32 cellular contexts compared by ENCODE assay signal in genomic region chr2:141590620-141591019, GRCh38.
"Had no signal": no experiment of that assay in that cellular context is flagged by ENCODE, and none has a peak within 500 bp of the region (broad histone marks: within the 10 kb centered on the region; RNA-seq: fewer than 3 reads in every experiment).

No MANE protein-coding gene starts in this region.

- FAIRE-seq: astrocyte had no signal

- H3K4me3 Mint-ChIP-seq: activated CD4-positive, alpha-beta T cell treated with anti-CD3 and anti-CD28 coated beads for 36 hours; activated CD4-positive, alpha-beta T cell treated with anti-CD3 and anti-CD28 coated beads, Interleukin-2, amount 10 ng/mL, durations not matched to agents 7 days and 5 days; activated CD8-positive, alpha-beta T cell treated with anti-CD3 and anti-CD28 coated beads, Interleukin-2, amount 10 ng/mL, durations not matched to agents 7 days and 5 days; activated naive CD4-positive, alpha-beta T cell treated with anti-CD3 and anti-CD28 coated beads for 36 hours; activated T-cell treated with anti-CD3 and anti-CD28 coated beads, Interleukin-2, amount 50 U/mL, for 24 hours had no signal

- H3K27me3 ChIP-seq: adrenal gland, body of pancreas, breast epithelium, SJSA1 had no signal

- H3K9me3 ChIP-seq: adrenal gland, breast epithelium, SJSA1 had no signal

- H3K27ac Mint-ChIP-seq: activated CD4-positive, alpha-beta T cell treated with anti-CD3 and anti-CD28 coated beads for 36 hours; activated CD4-positive, alpha-beta T cell treated with anti-CD3 and anti-CD28 coated beads, Interleukin-2, amount 10 ng/mL, durations not matched to agents 7 days and 5 days; activated CD8-positive, alpha-beta T cell treated with anti-CD3 and anti-CD28 coated beads, Interleukin-2, amount 10 ng/mL, durations not matched to agents 7 days and 5 days; activated naive CD4-positive, alpha-beta T cell treated with anti-CD3 and anti-CD28 coated beads for 36 hours; activated naive CD4-positive, alpha-beta T cell treated with anti-CD3 and anti-CD28 coated beads, Interleukin-2, amount 50 U/mL, for 72 hours; activated T-cell treated with anti-CD3 and anti-CD28 coated beads, Interleukin-2, amount 50 U/mL, for 24 hours; activated T-helper 2 cell treated with anti-CD3 and anti-CD28 coated beads, Interferon-gamma antibody, Interleukin-2, Interleukin-4, amounts not matched to agents 10 μg/mL and 5 μg/mL and 100 μg/mL, durations not matched to agents 14 hours and 24 hours and 36 hours had no signal

- H3K4me1 ChIP-seq: adrenal gland, body of pancreas, breast epithelium, SJSA1 had no signal

- H3K4me1 Mint-ChIP-seq: activated CD4-positive, alpha-beta T cell treated with anti-CD3 and anti-CD28 coated beads for 36 hours; activated CD4-positive, alpha-beta T cell treated with anti-CD3 and anti-CD28 coated beads, Interleukin-2, amount 10 ng/mL, durations not matched to agents 7 days and 5 days had no signal

- DNase-seq: activated CD4-positive, alpha-beta T cell treated with anti-CD3 and anti-CD28 coated beads for 36 hours; activated CD4-positive, alpha-beta T cell treated with anti-CD3 and anti-CD28 coated beads, Interleukin-2, amount 10 ng/mL, durations not matched to agents 7 days and 5 days; activated CD4-positive, alpha-beta T cell treated with anti-CD3 and anti-CD28 coated beads, Interleukin-2, amount 50 U/mL, for 48 hours; activated CD8-positive, alpha-beta T cell treated with anti-CD3 and anti-CD28 coated beads, Interleukin-2, amount 10 ng/mL, durations not matched to agents 7 days and 5 days; activated gamma-delta T cell; activated naive CD4-positive, alpha-beta T cell treated with anti-CD3 and anti-CD28 coated beads for 36 hours; activated T-cell treated with anti-CD3 and anti-CD28 coated beads, Interleukin-2, amount 50 U/mL, for 24 hours; body of pancreas; caudate nucleus; cerebellar nuclear complex; Karpas-422; NCI-H1048; NCI-H1105 treated with DMSO at 0.1 percent for 48 hours; NCI-H1436; NCI-H1694; NCI-H1930; NCI-H2081 treated with DMSO at 0.1 percent for 48 hours; NCI-H345; NCI-H524 treated with DMSO at 0.1 percent for 48 hours; SHP77; SW 1271; T-helper 1 cell; T-helper 2 cell; T-helper 9 cell; WERI-Rb-1 had no signal

- H3K4me3 ChIP-seq: adrenal gland, body of pancreas, breast epithelium, SJSA1 had no signal

- ATAC-seq: activated CD4-positive, alpha-beta T cell treated with anti-CD3 and anti-CD28 coated beads for 36 hours; activated CD8-positive, alpha-beta T cell treated with anti-CD3 and anti-CD28 coated beads, Interleukin-2, amount 10 ng/mL, durations not matched to agents 7 days and 5 days; activated naive CD4-positive, alpha-beta T cell treated with anti-CD3 and anti-CD28 coated beads, Interleukin-2, amount 50 U/mL, for 72 hours; body of pancreas; Panc1 had no signal

- H3K27ac ChIP-seq: adrenal gland, body of pancreas, breast epithelium, SJSA1, WERI-Rb-1 had no signal

- H3K27me3 Mint-ChIP-seq: activated CD4-positive, alpha-beta T cell treated with anti-CD3 and anti-CD28 coated beads for 36 hours; activated CD4-positive, alpha-beta T cell treated with anti-CD3 and anti-CD28 coated beads, Interleukin-2, amount 10 ng/mL, durations not matched to agents 7 days and 5 days; activated T-cell treated with anti-CD3 and anti-CD28 coated beads, Interleukin-2, amount 50 U/mL, for 24 hours had no signal

- H3K36me3 ChIP-seq: adrenal gland, breast epithelium, SJSA1, WERI-Rb-1 had no signal
